8 cellular contexts compared by ENCODE assay signal in the genomic region with DNA sequence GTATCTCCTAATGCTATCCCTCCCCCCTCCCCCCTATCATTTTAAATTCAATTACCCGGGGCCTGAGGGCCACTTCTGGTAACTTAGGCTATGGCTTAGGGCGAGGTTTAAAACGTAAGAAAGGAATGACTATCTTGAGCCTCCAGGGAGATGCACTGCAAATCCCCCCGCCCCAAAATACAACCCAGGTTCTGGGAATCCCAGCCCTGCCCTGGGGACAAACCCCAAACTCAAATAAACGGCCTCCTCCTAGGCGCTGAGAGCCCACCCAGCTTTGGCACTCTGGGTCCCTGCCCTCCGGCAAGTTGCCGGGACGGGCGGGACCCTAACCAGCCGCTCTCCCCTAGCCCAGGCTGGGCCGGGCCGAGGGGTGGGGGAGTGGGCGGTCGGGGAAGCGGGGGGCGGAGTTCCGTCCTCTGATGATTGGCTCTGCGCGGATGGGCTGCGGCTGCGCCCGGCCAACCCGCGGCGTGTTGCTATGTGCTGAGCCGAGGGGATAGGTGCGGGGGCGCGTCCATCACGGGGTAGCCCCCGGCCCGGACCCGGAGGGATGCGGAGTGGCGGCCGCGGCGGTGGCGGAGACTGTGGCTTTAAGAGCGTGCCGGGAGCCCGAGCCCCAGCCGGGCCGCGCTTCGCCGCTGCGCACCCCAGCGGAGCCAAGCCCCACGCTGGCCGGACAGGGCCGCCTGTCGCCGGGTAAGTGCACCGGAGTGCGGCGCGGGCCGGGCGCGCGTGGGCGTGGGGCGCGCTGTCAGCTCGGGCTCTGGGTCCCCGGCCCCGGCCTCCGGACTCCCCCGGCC. TPM values are rescaled to one million over a fixed set of nuclear protein-coding genes. Genes with fewer than 3 reads are reported as not detected.
A peak's percentile ranks its signal among the peaks of the same experiment; 100 is the strongest.
DNase-seq lines count a peak whose midpoint lies in the region; TF ChIP-seq lines count a peak whose summit lies in the region.

TSS of gene YPEL2 (plus strand) at position 527 of the 800 bp plus-strand sequence. CDS start 21,755 bp downstream, outside the sequence.

- no peaks in the 10 kb centered on the region for H3K27me3 ChIP-seq in neutrophil
- H3K27me3 ChIP-seq in subcutaneous abdominal adipose tissue (ENCODE audit: control insufficient read depth in 5 of 5, insufficient read depth in 4 of 5, low read length in 5 of 5): no peaks in the 10 kb centered on the region

- H3K9me3 ChIP-seq in SK-N-MC (ENCODE audit: low read depth, low read length) (no peaks in the 10 kb centered on the region), neutrophil (no peaks in the 10 kb centered on the region), subcutaneous abdominal adipose tissue (ENCODE audit: control insufficient read depth in 5 of 5, low read length in 5 of 5) (no peaks in the 10 kb centered on the region)

- H3K4me1 ChIP-seq in neutrophil (ENCODE audit: control insufficient read depth in 1 of 2, insufficient read depth in 1 of 2, low read depth in 1 of 2, low read length in 1 of 2) (peaks cover 35 to 36% of the 10 kb centered on the region in 2 experiments), subcutaneous abdominal adipose tissue (ENCODE audit: control insufficient read depth in 5 of 5, insufficient read depth in 5 of 5, low read length in 5 of 5) (peaks cover 14 to 64% (median 47%) of the 10 kb centered on the region in 5 donors)

- H3K4me3 ChIP-seq in SK-N-MC (peak within 1 kb of the TSS; percentile 85), neutrophil (ENCODE audit: low read depth in 1 of 2, low read length in 1 of 2) (peak within 1 kb of the TSS; percentile 84 to 85), subcutaneous abdominal adipose tissue (ENCODE audit: low read depth in 1 of 5, low read length in 5 of 5) (peak within 1 kb of the TSS; percentile 72 to 89 (median 87))

- peaks cover 4% of the 10 kb centered on the region; the same call in 1 of the 2 replicates for H3K27me3 Mint-ChIP-seq in HFFc6 (ENCODE audit: insufficient read depth)

- H3K4me1 Mint-ChIP-seq in HFFc6 (ENCODE audit: low read depth): peaks cover 49% of the 10 kb centered on the region

- no peaks in the 10 kb centered on the region for H3K36me3 ChIP-seq in SK-N-MC (ENCODE audit: insufficient read depth, low read length)
- H3K36me3 ChIP-seq in neutrophil: no peaks in the 10 kb centered on the region
- H3K36me3 ChIP-seq in subcutaneous abdominal adipose tissue (ENCODE audit: control insufficient read depth in 5 of 5, insufficient read depth in 5 of 5, low read length in 5 of 5): no peaks in the 10 kb centered on the region

- H3K27ac Mint-ChIP-seq in HFFc6: peak within 1 kb of the TSS; percentile 60; the same call in 1 of the 2 replicates

- peak within 1 kb of the TSS; percentile 92 for H3K4me3 Mint-ChIP-seq in HFFc6

- peak; percentile 85 for DNase-seq in GDM1 (lab: John Stamatoyannopoulos, UW)
- peak; percentile 87 for DNase-seq in HFFc6
- DNase-seq in NCI-H1092 (lab: John Stamatoyannopoulos, UW): peak; percentile 86
- DNase-seq in SK-N-MC (ENCODE audit: low read depth, low spot score): no peak
- peak; percentile 91 for DNase-seq in activated naive CD4-positive, alpha-beta T cell treated with anti-CD3 and anti-CD28 coated beads, Interleukin-2, amount 50 U/mL, for 16 hours
- DNase-seq in germinal center (ENCODE audit: low spot score): peak; percentile 96

- no peaks in the 10 kb centered on the region for H3K9me3 Mint-ChIP-seq in HFFc6

- H3K36me3 Mint-ChIP-seq in HFFc6 (ENCODE audit: low read depth): no peaks in the 10 kb centered on the region

- TF ChIP-seq CTCF in HFFc6 (IDR thresholded peaks at IDR 0.05): no peak
- peak; percentile 25 for TF ChIP-seq CTCF in neutrophil (IDR thresholded peaks at IDR 0.05)

- H3K27ac ChIP-seq in SK-N-MC (no peak within 1 kb of the TSS), neutrophil (peak within 1 kb of the TSS; percentile 84), subcutaneous abdominal adipose tissue (ENCODE audit: low read depth, low read length) (peak within 1 kb of the TSS; percentile 97)

- H3K9ac ChIP-seq in SK-N-MC (ENCODE audit: insufficient read length): peak within 1 kb of the TSS; percentile 51
- peak within 1 kb of the TSS; percentile 75 to 94 (median 89) for H3K9ac ChIP-seq in subcutaneous abdominal adipose tissue (ENCODE audit: low read length in 5 of 5)

RNA-seq across cellular contexts. Expression of gene YPEL2, which starts in this region (rescaled TPM):
- total RNA-seq in HFFc6 (2021; fragmentation: NEBNext Ultra II Directional; extraction: Animal tissue kit (Norgen Biotek cat#: 25700)): 1 to 10 TPM; 2.9 to 8.8 (median 4.6) TPM
